ENCODE assay signal across 8 cellular contexts in genomic region chr5:146446861-146447733, GRCh38. TPM values are rescaled to one million over a fixed set of nuclear protein-coding genes. Genes with fewer than 3 reads are reported as not detected.
A peak's percentile ranks its signal among the peaks of the same experiment; 100 is the strongest.
DNase-seq lines count a peak whose midpoint lies in the region; ATAC-seq and TF ChIP-seq lines count a peak whose summit lies in the region.

TCERG1 (plus strand) TSS chr5:146447333; CDS start chr5:146447350, 17 bp downstream.

- H3K4me1 ChIP-seq in right lobe of liver, result peaks cover 0 to 31% (median 9%) of the 10 kb centered on the region in 4 donors

- H3K36me3 Mint-ChIP-seq in CD14-positive monocyte, result no peaks in the 10 kb centered on the region

- H3K4me3 ChIP-seq in dorsolateral prefrontal cortex (peak within 1 kb of the TSS; percentile 71 to 100 (median 99)), right lobe of liver (peak within 1 kb of the TSS; percentile 91 to 99 (median 98))

- peak; percentile 98 for DNase-seq in CD14-positive monocyte (ENCODE audit: low spot score)
- peak; percentile 99 for DNase-seq in NCI-H774 (lab: John Stamatoyannopoulos, UW)
- peak; percentile 97 to 98 for DNase-seq in activated CD4-positive, alpha-beta T cell treated with anti-CD3 and anti-CD28 coated beads, Interleukin-2, amount 50 U/mL, for 48 hours
- DNase-seq in dorsolateral prefrontal cortex, result peak; percentile 93 to 99 (median 98)
- DNase-seq in right lobe of liver, result peak; percentile 98 to 99 (median 98)
- DNase-seq in stimulated activated CD4-positive, alpha-beta T cell treated with anti-CD3 and anti-CD28 coated beads, Interleukin-4, amount 100 ng/mL, for 48 hours (ENCODE audit: low read depth in 2 of 2), result peak; percentile 93 to 95

- peak; percentile 60 for TF ChIP-seq POLR2A in right lobe of liver (IDR thresholded peaks at IDR 0.05)

- WGBS in right lobe of liver (ENCODE audit: insufficient coverage, low coverage, low lambda C conversion rate, missing lambda C conversion rate), result 1% methylated on average over 27 of the region's 68 CpGs

- peak; percentile 91 for ATAC-seq in GM19372 (IDR thresholded peaks at IDR 0.05; ENCODE audit: low read depth, unreplicated experiment)
- peak; percentile 91 for ATAC-seq in HG03565 (IDR thresholded peaks at IDR 0.05; ENCODE audit: unreplicated experiment)
- ATAC-seq in right lobe of liver, result peak; percentile 94 to 97 (median 96)

- peak within 1 kb of the TSS; percentile 95 to 98 for H3K4me3 Mint-ChIP-seq in CD14-positive monocyte

- TF ChIP-seq CTCF in CD14-positive monocyte (IDR thresholded peaks at IDR 0.05) (peak; percentile 79), dorsolateral prefrontal cortex (IDR thresholded peaks at IDR 0.05 in 54 of 56, conservative IDR thresholded peaks at IDR 0.05 in 2 of 56; ENCODE audit: low read depth in 1 of 56, partially characterized antibody in 56 of 56) (peak; percentile 77 to 97 (median 90)), right lobe of liver (IDR thresholded peaks at IDR 0.05) (peak; percentile 67 to 86 (median 78))

- H3K27ac ChIP-seq in dorsolateral prefrontal cortex (peak within 1 kb of the TSS in 57 of 59 donors; percentile 43 to 95 (median 87)), right lobe of liver (peak within 1 kb of the TSS; percentile 64 to 92 (median 74))

- H3K27me3 Mint-ChIP-seq in CD14-positive monocyte (ENCODE audit: low read depth in 3 of 3), result peaks cover 0 to 2% (median 2%) of the 10 kb centered on the region in 3 donors

- H3K27ac Mint-ChIP-seq in CD14-positive monocyte, result peak within 1 kb of the TSS; percentile 96 to 100 (median 97)

- H3K4me1 Mint-ChIP-seq in CD14-positive monocyte, result peaks cover 35% of the 10 kb centered on the region

- H3K9me3 ChIP-seq in right lobe of liver, result no peaks in the 10 kb centered on the region

- no peaks in the 10 kb centered on the region for H3K27me3 ChIP-seq in dorsolateral prefrontal cortex
- H3K27me3 ChIP-seq in right lobe of liver, result no peaks in the 10 kb centered on the region

- peaks cover 0 to 5% (median 0%) of the 10 kb centered on the region in 7 donors for H3K9me3 Mint-ChIP-seq in CD14-positive monocyte

- intact Hi-C loops in CD14-positive monocyte (cut with micrococcal nuclease) (loop anchor here (5.0 to 10.0 kb wide), 2 partner anchors 242 to 265 kb away; partner anchors contain the start of genes LARS1 (in 1 of the 2) and RBM27 (in 1 of the 2)), dorsolateral prefrontal cortex (cut with DNase I) (loop anchor here in 1 of 2 donors (10.0 kb wide), 1 partner anchor 242 kb away; the partner anchor contains the start of gene RBM27), right lobe of liver (cut with DNase I) (no loop called here)

- H3K36me3 ChIP-seq in right lobe of liver, result no peaks in the 10 kb centered on the region

RNA-seq across cellular contexts. Expression of gene TCERG1, which starts in this region (rescaled TPM):
- polyA plus RNA-seq in CD14-positive monocyte, result 10 to 100 TPM; 11.6 to 18.0 TPM
- total RNA-seq in dorsolateral prefrontal cortex, result 100 to 1,000 TPM in 14 of 120 experiments, 10 to 100 TPM in 106; 45.6 to 128 (median 84.2) TPM
- total RNA-seq in right lobe of liver, result 10 to 100 TPM in 5 of 6 experiments, 1 to 10 TPM in 1; 9.7 to 27.4 (median 18.4) TPM

Comparison
In these comparisons a context has a peak if more than half of its experiments do, and no peak if none do; other contexts are left out.
1. Peak in every context shown above with its lines: DNase-seq, ATAC-seq, H3K4me3 ChIP-seq and H3K27ac ChIP-seq.
2. intact Hi-C loops: an anchor here in CD14-positive monocyte (5.0 to 10.0 kb wide); none called in right lobe of liver.